ENCODE assay signal across 31 cellular contexts in genomic region chr14:93729993-93730392, GRCh38. TPM values are rescaled to one million over a fixed set of nuclear protein-coding genes. Genes with fewer than 3 reads are reported as not detected.
DNase-seq lines count a peak whose midpoint lies in the region; ATAC-seq and TF ChIP-seq lines count a peak whose summit lies in the region.
"Had no signal": no experiment of that assay in that cellular context is flagged by ENCODE, and none has a peak within 500 bp of the region (broad histone marks: within the 10 kb centered on the region; RNA-seq: fewer than 3 reads in every experiment).

No MANE protein-coding gene starts in this region.

- H3K27ac Mint-ChIP-seq in activated T-cell treated with anti-CD3 and anti-CD28 coated beads, Interleukin-2, amount 50 U/mL, for 72 hours, result no peak overlapping the region
- H3K27ac Mint-ChIP-seq: activated CD4-positive, alpha-beta memory T cell treated with anti-CD3 and anti-CD28 coated beads for 36 hours; activated naive CD4-positive, alpha-beta T cell treated with anti-CD3 and anti-CD28 coated beads for 36 hours; effector memory CD8-positive, alpha-beta T cell; HFFc6 had no signal

- no peaks in the 10 kb centered on the region for H3K36me3 Mint-ChIP-seq in activated T-cell treated with anti-CD3 and anti-CD28 coated beads, Interleukin-2, amount 50 U/mL, for 72 hours (ENCODE audit: insufficient read depth in 2 of 2)
- H3K36me3 Mint-ChIP-seq: activated CD4-positive, alpha-beta memory T cell treated with anti-CD3 and anti-CD28 coated beads for 36 hours had no signal

- no peaks in the 10 kb centered on the region for H4K20me1 ChIP-seq in osteoblast (ENCODE audit: insufficient read depth, low read length)

- H3K4me1 ChIP-seq in osteoblast (ENCODE audit: insufficient read depth, low read length), result no peaks in the 10 kb centered on the region
- no peaks in the 10 kb centered on the region for H3K4me1 ChIP-seq in transverse colon
- H3K4me1 ChIP-seq in right cardiac atrium (ENCODE audit: control insufficient read depth, insufficient read depth, low read length), result no peaks in the 10 kb centered on the region
- H3K4me1 ChIP-seq: ascending aorta, heart left ventricle, left ventricle myocardium inferior, SJSA1 had no signal

- no peaks in the 10 kb centered on the region for H3K9me3 Mint-ChIP-seq in activated T-cell treated with anti-CD3 and anti-CD28 coated beads, Interleukin-2, amount 50 U/mL, for 72 hours
- H3K9me3 Mint-ChIP-seq: activated CD4-positive, alpha-beta memory T cell treated with anti-CD3 and anti-CD28 coated beads for 36 hours; activated naive CD4-positive, alpha-beta T cell treated with anti-CD3 and anti-CD28 coated beads for 36 hours; effector memory CD8-positive, alpha-beta T cell; neural crest cell had no signal

- H3K9me3 ChIP-seq in osteoblast (ENCODE audit: low read depth, low read length), result no peaks in the 10 kb centered on the region
- no peaks in the 10 kb centered on the region for H3K9me3 ChIP-seq in transverse colon
- no peaks in the 10 kb centered on the region for H3K9me3 ChIP-seq in right cardiac atrium (ENCODE audit: control insufficient read depth, low read length)
- H3K9me3 ChIP-seq: ascending aorta, heart left ventricle, left ventricle myocardium inferior, mucosa of descending colon, SJSA1, stomach had no signal

- H3K79me2 ChIP-seq in osteoblast (ENCODE audit: insufficient read depth, low read length), result no peaks in the 10 kb centered on the region

- H3K36me3 ChIP-seq in osteoblast (ENCODE audit: insufficient read depth, low read length) (no peaks in the 10 kb centered on the region), transverse colon (no peaks in the 10 kb centered on the region)
- H3K36me3 ChIP-seq: ascending aorta, heart left ventricle, left ventricle myocardium inferior, SJSA1, WERI-Rb-1 had no signal

- TF ChIP-seq POLR2A in transverse colon (IDR thresholded peaks at IDR 0.05), result no peak

- TF ChIP-seq EP300 in transverse colon (IDR thresholded peaks at IDR 0.05; ENCODE audit: low read depth), result no peak

- CTCF ChIA-PET in RWPE1 (lab: Yijun Ruan, JAX), result no interaction called here

- no peak overlapping the region for H3K4me3 Mint-ChIP-seq in activated T-cell treated with anti-CD3 and anti-CD28 coated beads, Interleukin-2, amount 50 U/mL, for 72 hours
- H3K4me3 Mint-ChIP-seq: activated CD4-positive, alpha-beta memory T cell treated with anti-CD3 and anti-CD28 coated beads for 36 hours; activated naive CD4-positive, alpha-beta T cell treated with anti-CD3 and anti-CD28 coated beads for 36 hours; effector memory CD8-positive, alpha-beta T cell; HFFc6; neural crest cell had no signal

- in situ Hi-C loops in transverse colon (cut with MboI; ENCODE audit: low pct_ligation_motif_present in 1 of 4, low pct_unique_long_range_greater_than_20kb in 1 of 4, low sequenced_read_pairs in 3 of 4), result no loop called here

- POLR2A ChIA-PET in RWPE1 (lab: Yijun Ruan, JAX; ENCODE audit: low non-redundant PET), result no interaction called here

- no peak overlapping the region for H2AFZ ChIP-seq in osteoblast (ENCODE audit: low read length)

- H3K4me2 ChIP-seq in osteoblast (ENCODE audit: insufficient read depth, low read length), result no peak overlapping the region
- H3K4me2 ChIP-seq: smooth muscle cell had no signal

- H3K27me3 ChIP-seq in osteoblast (ENCODE audit: insufficient read depth, low read length) (no peaks in the 10 kb centered on the region), transverse colon (no peaks in the 10 kb centered on the region), right cardiac atrium (ENCODE audit: control insufficient read depth, insufficient read depth) (no peaks in the 10 kb centered on the region)
- H3K27me3 ChIP-seq: ascending aorta, heart left ventricle, SJSA1, stomach had no signal

- no peak overlapping the region for H3K4me3 ChIP-seq in GM12865 (ENCODE audit: low read depth, low read length)
- H3K4me3 ChIP-seq in osteoblast (ENCODE audit: insufficient read depth, low read length), result no peak overlapping the region
- no peak overlapping the region for H3K4me3 ChIP-seq in transverse colon
- no peak overlapping the region for H3K4me3 ChIP-seq in right cardiac atrium (ENCODE audit: low read length)
- H3K4me3 ChIP-seq: ascending aorta, heart left ventricle, left ventricle myocardium inferior, mucosa of descending colon, SJSA1, smooth muscle cell, stomach had no signal

- DNase-seq in GM12865 (ENCODE audit: low read depth), result peak; percentile 17
- peak; percentile 42 for DNase-seq in RWPE1 (ENCODE audit: low spot score)
- peak; percentile 65 for DNase-seq in osteoblast (ENCODE audit: insufficient read length, low spot score, missing footprints)
- no peak for DNase-seq in transverse colon
- no peak for DNase-seq in cerebellum (ENCODE audit: low spot score)
- DNase-seq in activated T-cell treated with anti-CD3 and anti-CD28 coated beads, Interleukin-2, amount 50 U/mL, for 72 hours, result no peak
- no peak for DNase-seq in right cardiac atrium
- DNase-seq: ACHN; activated CD4-positive, alpha-beta memory T cell treated with anti-CD3 and anti-CD28 coated beads for 36 hours; activated naive CD4-positive, alpha-beta T cell treated with anti-CD3 and anti-CD28 coated beads for 36 hours; activated T-cell treated with anti-CD3 and anti-CD28 coated beads for 4 hours; cerebellar nuclear complex; effector memory CD8-positive, alpha-beta T cell; GDM1; HFFc6; mucosa of descending colon; NCI-H1436 treated with DMSO at 0.1 percent for 48 hours; stimulated activated CD4-positive, alpha-beta T cell treated with anti-CD3 and anti-CD28 coated beads, Interleukin-4, amount 100 ng/mL, for 24 hours; stomach; T-helper 2 cell; WERI-Rb-1 had no signal

- TF ChIP-seq CTCF in GM12865 (IDR thresholded peaks at IDR 0.05; ENCODE audit: insufficient read depth, low read depth, low read length, missing control alignments) (no peak), RWPE1 (conservative IDR thresholded peaks at IDR 0.05; ENCODE audit: low read depth) (no peak), osteoblast (IDR thresholded peaks at IDR 0.05; ENCODE audit: extremely low read depth, low read depth, low read length) (no peak), transverse colon (IDR thresholded peaks at IDR 0.05) (no peak)

- 60 to 69% methylated on average over 1 to 10 of the region's 10 CpGs for WGBS in transverse colon (ENCODE audit: low coverage in 1 of 2), 2 donors
- 81% methylated on average over 10 of the region's 10 CpGs for WGBS in right cardiac atrium

- H3K27ac ChIP-seq in RWPE1, result no peak overlapping the region
- H3K27ac ChIP-seq in osteoblast (ENCODE audit: low read depth, low read length), result no peak overlapping the region
- no peak overlapping the region for H3K27ac ChIP-seq in transverse colon
- H3K27ac ChIP-seq in right cardiac atrium (ENCODE audit: low read length), result no peak overlapping the region
- H3K27ac ChIP-seq: ascending aorta, C4-2B, heart left ventricle, left ventricle myocardium inferior, SJSA1, stomach, WERI-Rb-1 had no signal

- intact Hi-C loops in transverse colon (cut with DNase I; ENCODE audit: low total_unique reads), result no loop called here
- intact Hi-C loops in right cardiac atrium (cut with DNase I), result no loop called here

- H3K4me1 Mint-ChIP-seq in activated T-cell treated with anti-CD3 and anti-CD28 coated beads, Interleukin-2, amount 50 U/mL, for 72 hours (ENCODE audit: low read depth), result no peaks in the 10 kb centered on the region

- H3K27me3 Mint-ChIP-seq in activated T-cell treated with anti-CD3 and anti-CD28 coated beads, Interleukin-2, amount 50 U/mL, for 72 hours (ENCODE audit: low read depth), result no peaks in the 10 kb centered on the region

- peak; percentile 27 for ATAC-seq in esophagus mucosa
- ATAC-seq in activated T-cell treated with anti-CD3 and anti-CD28 coated beads, Interleukin-2, amount 50 U/mL, for 72 hours (replicated peaks in 1 of 2), result no peak
- no peak for ATAC-seq in right cardiac atrium
- ATAC-seq: effector memory CD8-positive, alpha-beta T cell; heart left ventricle; mucosa of descending colon had no signal

RNA-seq across cellular contexts. Expression of gene PRIMA1, which starts 58.3 kb away (rescaled TPM):
- total RNA-seq in esophagus mucosa (1.8 TPM), osteoblast (not detected in 2 replicates), transverse colon (1 to 10 TPM; 3.0 to 8.2 (median 4.8) TPM), cerebellum (0.73 TPM), right cardiac atrium (10 to 100 TPM in 2 of 4 donors, 1 to 10 TPM in 2; 6.1 to 11.7 (median 10.1) TPM)
- total RNA-seq in activated T-cell treated with anti-CD3 and anti-CD28 coated beads, Interleukin-2, amount 50 U/mL, for 72 hours, result not detected
- 5.9 TPM for polyA plus RNA-seq in right cardiac atrium
- total RNA-seq: activated CD4-positive, alpha-beta memory T cell treated with anti-CD3 and anti-CD28 coated beads for 36 hours; activated naive CD4-positive, alpha-beta T cell treated with anti-CD3 and anti-CD28 coated beads for 36 hours; fibroblast of lung; HFFc6; pulmonary artery endothelial cell; SJSA1; smooth muscle cell had no signal
- polyA plus RNA-seq: fibroblast of lung, smooth muscle cell had no signal

Comparison
In these comparisons a context has a peak if more than half of its experiments do, and no peak if none do; other contexts are left out.
1. DNase-seq: peak in GM12865 (single experiment), RWPE1 (single experiment) and osteoblast (single experiment); none in transverse colon (single experiment), cerebellum (single experiment), activated T-cell treated with anti-CD3 and anti-CD28 coated beads, Interleukin-2, amount 50 U/mL, for 72 hours (0 of 2) and right cardiac atrium (0 of 3).